ENCODE assay signal across 1 cellular context in the genomic region with DNA sequence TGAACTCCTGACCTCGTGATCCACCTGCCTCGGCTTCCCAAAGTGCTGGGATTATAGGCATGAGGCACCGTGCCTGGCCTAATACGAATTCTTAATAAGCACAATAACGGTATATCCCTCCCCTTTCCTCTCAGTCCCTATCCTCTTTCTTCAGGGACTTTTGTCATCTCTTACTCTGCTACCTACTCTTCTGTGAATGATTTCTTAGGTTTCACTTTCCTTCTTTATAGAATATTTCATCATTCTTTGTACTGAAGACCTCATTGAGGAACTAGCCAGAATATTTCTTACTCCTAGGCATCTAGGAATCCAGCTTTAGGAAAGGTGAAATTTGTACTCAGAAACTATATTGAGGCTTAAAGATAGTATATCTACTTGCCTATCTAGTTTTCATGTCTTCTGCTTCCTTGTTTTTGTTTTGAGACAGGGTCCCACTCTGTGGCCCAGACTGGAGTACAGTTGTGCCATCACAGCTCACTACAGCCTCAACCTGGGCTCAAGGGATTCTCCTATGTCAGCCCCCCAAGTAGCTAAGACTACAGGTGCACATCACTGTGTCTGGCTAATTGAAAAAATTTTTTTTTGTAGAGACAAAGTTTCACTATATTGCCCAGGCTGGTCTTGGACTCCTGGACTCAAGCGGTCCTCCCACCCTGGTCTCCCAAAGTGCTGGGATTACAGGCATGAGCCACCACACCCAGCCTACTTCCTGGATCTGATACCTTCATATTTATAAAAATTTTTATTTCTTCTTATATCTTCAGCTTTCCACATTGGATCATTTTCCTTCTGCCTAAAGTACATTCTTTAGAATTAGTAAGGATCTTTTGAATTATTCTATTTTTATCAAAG.
TF ChIP-seq lines count a peak whose summit lies in the region.

No MANE protein-coding gene starts in this region.

TF ChIP-seq in GM23338, 12 proteins besides CTCF, POLR2A, EP300 and RAD21 (continued from another document):
- TF ChIP-seq, protein P1, sequence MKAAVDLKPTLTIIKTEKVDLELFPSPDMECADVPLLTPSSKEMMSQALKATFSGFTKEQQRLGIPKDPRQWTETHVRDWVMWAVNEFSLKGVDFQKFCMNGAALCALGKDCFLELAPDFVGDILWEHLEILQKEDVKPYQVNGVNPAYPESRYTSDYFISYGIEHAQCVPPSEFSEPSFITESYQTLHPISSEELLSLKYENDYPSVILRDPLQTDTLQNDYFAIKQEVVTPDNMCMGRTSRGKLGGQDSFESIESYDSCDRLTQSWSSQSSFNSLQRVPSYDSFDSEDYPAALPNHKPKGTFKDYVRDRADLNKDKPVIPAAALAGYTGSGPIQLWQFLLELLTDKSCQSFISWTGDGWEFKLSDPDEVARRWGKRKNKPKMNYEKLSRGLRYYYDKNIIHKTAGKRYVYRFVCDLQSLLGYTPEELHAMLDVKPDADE (IDR thresholded peaks at IDR 0.05), result no peak
- TF ChIP-seq STAT1 (IDR thresholded peaks at IDR 0.05; ENCODE audit: unreplicated experiment) (no peak), EZH2phosphoT487 (IDR thresholded peaks at IDR 0.05; ENCODE audit: unreplicated experiment) (no peak), CREB1 (CRISPR knock-in tag; IDR thresholded peaks at IDR 0.05; ENCODE audit: low read depth) (no peak)
- TF ChIP-seq, protein P2, sequence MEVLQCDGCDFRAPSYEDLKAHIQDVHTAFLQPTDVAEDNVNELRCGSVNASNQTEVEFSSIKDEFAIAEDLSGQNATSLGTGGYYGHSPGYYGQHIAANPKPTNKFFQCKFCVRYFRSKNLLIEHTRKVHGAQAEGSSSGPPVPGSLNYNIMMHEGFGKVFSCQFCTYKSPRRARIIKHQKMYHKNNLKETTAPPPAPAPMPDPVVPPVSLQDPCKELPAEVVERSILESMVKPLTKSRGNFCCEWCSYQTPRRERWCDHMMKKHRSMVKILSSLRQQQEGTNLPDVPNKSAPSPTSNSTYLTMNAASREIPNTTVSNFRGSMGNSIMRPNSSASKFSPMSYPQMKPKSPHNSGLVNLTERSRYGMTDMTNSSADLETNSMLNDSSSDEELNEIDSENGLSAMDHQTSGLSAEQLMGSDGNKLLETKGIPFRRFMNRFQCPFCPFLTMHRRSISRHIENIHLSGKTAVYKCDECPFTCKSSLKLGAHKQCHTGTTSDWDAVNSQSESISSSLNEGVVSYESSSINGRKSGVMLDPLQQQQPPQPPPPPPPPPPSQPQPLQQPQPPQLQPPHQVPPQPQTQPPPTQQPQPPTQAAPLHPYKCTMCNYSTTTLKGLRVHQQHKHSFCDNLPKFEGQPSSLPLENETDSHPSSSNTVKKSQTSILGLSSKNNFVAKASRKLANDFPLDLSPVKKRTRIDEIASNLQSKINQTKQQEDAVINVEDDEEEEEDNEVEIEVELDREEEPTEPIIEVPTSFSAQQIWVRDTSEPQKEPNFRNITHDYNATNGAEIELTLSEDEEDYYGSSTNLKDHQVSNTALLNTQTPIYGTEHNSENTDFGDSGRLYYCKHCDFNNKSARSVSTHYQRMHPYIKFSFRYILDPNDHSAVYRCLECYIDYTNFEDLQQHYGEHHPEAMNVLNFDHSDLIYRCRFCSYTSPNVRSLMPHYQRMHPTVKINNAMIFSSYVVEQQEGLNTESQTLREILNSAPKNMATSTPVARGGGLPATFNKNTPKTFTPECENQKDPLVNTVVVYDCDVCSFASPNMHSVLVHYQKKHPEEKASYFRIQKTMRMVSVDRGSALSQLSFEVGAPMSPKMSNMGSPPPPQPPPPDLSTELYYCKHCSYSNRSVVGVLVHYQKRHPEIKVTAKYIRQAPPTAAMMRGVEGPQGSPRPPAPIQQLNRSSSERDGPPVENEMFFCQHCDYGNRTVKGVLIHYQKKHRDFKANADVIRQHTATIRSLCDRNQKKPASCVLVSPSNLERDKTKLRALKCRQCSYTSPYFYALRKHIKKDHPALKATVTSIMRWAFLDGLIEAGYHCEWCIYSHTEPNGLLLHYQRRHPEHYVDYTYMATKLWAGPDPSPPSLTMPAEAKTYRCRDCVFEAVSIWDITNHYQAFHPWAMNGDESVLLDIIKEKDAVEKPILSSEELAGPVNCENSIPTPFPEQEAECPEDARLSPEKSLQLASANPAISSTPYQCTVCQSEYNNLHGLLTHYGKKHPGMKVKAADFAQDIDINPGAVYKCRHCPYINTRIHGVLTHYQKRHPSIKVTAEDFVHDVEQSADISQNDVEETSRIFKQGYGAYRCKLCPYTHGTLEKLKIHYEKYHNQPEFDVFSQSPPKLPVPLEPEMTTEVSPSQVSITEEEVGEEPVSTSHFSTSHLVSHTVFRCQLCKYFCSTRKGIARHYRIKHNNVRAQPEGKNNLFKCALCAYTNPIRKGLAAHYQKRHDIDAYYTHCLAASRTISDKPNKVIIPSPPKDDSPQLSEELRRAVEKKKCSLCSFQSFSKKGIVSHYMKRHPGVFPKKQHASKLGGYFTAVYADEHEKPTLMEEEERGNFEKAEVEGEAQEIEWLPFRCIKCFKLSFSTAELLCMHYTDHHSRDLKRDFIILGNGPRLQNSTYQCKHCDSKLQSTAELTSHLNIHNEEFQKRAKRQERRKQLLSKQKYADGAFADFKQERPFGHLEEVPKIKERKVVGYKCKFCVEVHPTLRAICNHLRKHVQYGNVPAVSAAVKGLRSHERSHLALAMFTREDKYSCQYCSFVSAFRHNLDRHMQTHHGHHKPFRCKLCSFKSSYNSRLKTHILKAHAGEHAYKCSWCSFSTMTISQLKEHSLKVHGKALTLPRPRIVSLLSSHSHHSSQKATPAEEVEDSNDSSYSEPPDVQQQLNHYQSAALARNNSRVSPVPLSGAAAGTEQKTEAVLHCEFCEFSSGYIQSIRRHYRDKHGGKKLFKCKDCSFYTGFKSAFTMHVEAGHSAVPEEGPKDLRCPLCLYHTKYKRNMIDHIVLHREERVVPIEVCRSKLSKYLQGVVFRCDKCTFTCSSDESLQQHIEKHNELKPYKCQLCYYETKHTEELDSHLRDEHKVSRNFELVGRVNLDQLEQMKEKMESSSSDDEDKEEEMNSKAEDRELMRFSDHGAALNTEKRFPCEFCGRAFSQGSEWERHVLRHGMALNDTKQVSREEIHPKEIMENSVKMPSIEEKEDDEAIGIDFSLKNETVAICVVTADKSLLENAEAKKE (CRISPR knock-in tag; IDR thresholded peaks at IDR 0.05), result no peak
